ENCODE assay signal across 1 cellular context in the genomic region with DNA sequence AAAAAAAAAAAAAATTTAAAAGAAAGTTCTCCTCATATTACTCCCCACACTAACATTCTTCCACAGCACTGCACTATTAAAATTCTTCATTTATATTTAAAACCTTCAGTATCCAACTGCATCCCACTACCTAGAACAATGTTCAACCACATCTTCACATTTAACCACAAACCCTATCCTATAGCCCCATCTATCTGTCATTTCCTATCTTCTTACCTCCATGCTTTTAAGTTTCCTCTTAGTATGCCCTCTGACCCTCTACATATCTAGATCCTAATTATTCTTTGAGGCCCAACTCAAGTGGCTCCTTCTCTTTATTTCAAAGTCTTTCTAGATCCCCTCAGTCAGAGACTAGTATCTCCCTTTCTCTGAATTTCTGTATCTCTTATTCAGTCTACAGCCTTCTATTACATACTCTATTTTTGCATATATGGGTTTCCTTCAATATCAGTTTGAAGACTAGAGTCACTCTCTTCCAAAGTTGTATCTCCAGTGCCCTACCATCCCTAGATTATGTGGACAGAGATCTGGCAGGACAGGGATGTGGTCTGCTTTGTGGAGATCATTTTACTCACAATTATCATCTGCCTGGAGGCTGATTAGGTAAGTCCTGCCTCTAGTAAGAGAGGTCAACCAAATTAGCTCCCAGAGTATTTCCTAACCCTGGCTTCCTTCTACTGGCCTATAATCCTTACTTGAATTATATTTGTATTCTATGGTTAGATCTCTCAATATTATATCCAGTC.
TF ChIP-seq lines count a peak whose summit lies in the region.

No MANE protein-coding gene starts in this region.

TF ChIP-seq in HepG2, 621 proteins besides CTCF, POLR2A, EP300 and RAD21 (continued from another document):
- TF ChIP-seq ZNF710 (CRISPR knock-in tag; IDR thresholded peaks at IDR 0.05; ENCODE audit: borderline replicate concordance) (no peak), ZFP36 (IDR thresholded peaks at IDR 0.05; ENCODE audit: borderline replicate concordance, low read depth, low read length, partially characterized antibody) (no peak)
- TF ChIP-seq, protein P1, sequence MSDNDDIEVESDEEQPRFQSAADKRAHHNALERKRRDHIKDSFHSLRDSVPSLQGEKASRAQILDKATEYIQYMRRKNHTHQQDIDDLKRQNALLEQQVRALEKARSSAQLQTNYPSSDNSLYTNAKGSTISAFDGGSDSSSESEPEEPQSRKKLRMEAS (IDR thresholded peaks at IDR 0.05), result no peak
